Comparison of ENCODE assay signal across 7 cellular contexts in genomic region chr1:164853146-164853545, GRCh38.
"Had no signal": no experiment of that assay in that cellular context is flagged by ENCODE, and none has a peak within 500 bp of the region (broad histone marks: within the 10 kb centered on the region; RNA-seq: fewer than 3 reads in every experiment).

No MANE protein-coding gene starts in this region.

- H3K27ac ChIP-seq: GM23248, HL-60 had no signal

- DNase-seq: GM23248, GOT3, H7, HFFc6, IMR-90 had no signal

- H3K9me3 ChIP-seq: HAP-1 had no signal

- H3K4me3 ChIP-seq: GM23248, HAP-1 had no signal

- H3K27ac Mint-ChIP-seq: HFFc6 had no signal

- H3K9me3 Mint-ChIP-seq: HFFc6 had no signal

- H3K4me3 Mint-ChIP-seq: HFFc6 had no signal
